ENCODE assay signal across 26 cellular contexts in the genomic region with DNA sequence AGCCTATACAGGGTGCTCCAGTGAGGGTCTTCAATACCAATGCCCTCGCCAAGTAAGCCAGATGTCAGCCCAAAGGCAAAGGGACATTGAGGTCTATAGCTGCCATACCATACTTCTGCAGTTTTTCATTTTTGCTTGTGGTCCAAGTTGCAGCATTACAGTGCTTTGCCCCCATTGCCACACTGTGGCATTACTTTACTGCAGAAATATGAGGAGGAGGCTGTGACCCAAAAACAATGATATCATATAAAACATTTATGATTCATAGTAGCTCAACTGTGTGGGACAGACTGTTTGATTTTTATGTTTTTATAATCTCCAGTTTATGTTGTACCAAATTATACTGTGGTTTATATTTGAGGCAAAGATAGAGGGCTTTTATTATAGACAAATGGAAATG.
DNase-seq lines count a peak whose midpoint lies in the region; ATAC-seq and TF ChIP-seq lines count a peak whose summit lies in the region.
"Had no signal": no experiment of that assay in that cellular context is flagged by ENCODE, and none has a peak within 500 bp of the region (broad histone marks: within the 10 kb centered on the region; RNA-seq: fewer than 3 reads in every experiment).

No MANE protein-coding gene starts in this region.

- intact Hi-C loops in left colon (cut with DNase I, micrococcal nuclease): no loop called here

- CTCF ChIA-PET in activated CD8-positive, alpha-beta memory T cell treated with anti-CD3 and anti-CD28 coated beads, Interleukin-2, amount 10 ng/mL, durations not matched to agents 7 days and 5 days (lab: Charles Lee): no interaction called here

- no peaks in the 10 kb centered on the region for H3K9me3 Mint-ChIP-seq in activated CD8-positive, alpha-beta memory T cell treated with anti-CD3 and anti-CD28 coated beads, Interleukin-2, amount 10 ng/mL, durations not matched to agents 7 days and 5 days (ENCODE audit: low read depth)
- H3K9me3 Mint-ChIP-seq: activated CD4-positive, alpha-beta memory T cell treated with anti-CD3 and anti-CD28 coated beads, Interleukin-2, amount 10 ng/mL, durations not matched to agents 7 days and 5 days; activated T-helper 17 cell treated with anti-CD3 and anti-CD28 coated beads, Interleukin-2, amount 50 U/mL, for 72 hours; CD4-positive, alpha-beta T cell; immature natural killer cell; natural killer cell treated with Interleukin-12 subunit alpha and Interleukin-12 subunit beta and Interleukin-15 and Interleukin-18, amount 100 ng/mL, for 72 hours; T-helper 2 cell treated with Interferon-gamma antibody and Interleukin-4, amounts not matched to agents 5 μg/mL and 100 μg/mL, for 36 hours had no signal

- no peak for TF ChIP-seq CTCF in AG09309 (IDR thresholded peaks at IDR 0.05; ENCODE audit: control insufficient read depth, insufficient read depth, low read depth, low read length, missing control alignments)

- H3K27ac Mint-ChIP-seq in activated CD8-positive, alpha-beta memory T cell treated with anti-CD3 and anti-CD28 coated beads, Interleukin-2, amount 10 ng/mL, durations not matched to agents 7 days and 5 days: no peak overlapping the region
- H3K27ac Mint-ChIP-seq: activated CD4-positive, alpha-beta memory T cell treated with anti-CD3 and anti-CD28 coated beads, Interleukin-2, amount 10 ng/mL, durations not matched to agents 7 days and 5 days; activated T-helper 17 cell treated with anti-CD3 and anti-CD28 coated beads, Interleukin-2, amount 50 U/mL, for 72 hours; CD4-positive, alpha-beta T cell; immature natural killer cell; natural killer cell treated with Interleukin-12 subunit alpha and Interleukin-12 subunit beta and Interleukin-15 and Interleukin-18, amount 100 ng/mL, for 72 hours; T-helper 2 cell treated with Interferon-gamma antibody and Interleukin-4, amounts not matched to agents 5 μg/mL and 100 μg/mL, for 36 hours had no signal

- no peak overlapping the region for H3K4me3 Mint-ChIP-seq in activated CD8-positive, alpha-beta memory T cell treated with anti-CD3 and anti-CD28 coated beads, Interleukin-2, amount 10 ng/mL, durations not matched to agents 7 days and 5 days
- H3K4me3 Mint-ChIP-seq: activated CD4-positive, alpha-beta memory T cell treated with anti-CD3 and anti-CD28 coated beads, Interleukin-2, amount 10 ng/mL, durations not matched to agents 7 days and 5 days; activated T-helper 17 cell treated with anti-CD3 and anti-CD28 coated beads, Interleukin-2, amount 50 U/mL, for 72 hours; CD4-positive, alpha-beta T cell; immature natural killer cell; natural killer cell treated with Interleukin-12 subunit alpha and Interleukin-12 subunit beta and Interleukin-15 and Interleukin-18, amount 100 ng/mL, for 72 hours; T-helper 2 cell treated with Interferon-gamma antibody and Interleukin-4, amounts not matched to agents 5 μg/mL and 100 μg/mL, for 36 hours had no signal

- DNase-seq in AG09309 (ENCODE audit: low read depth) (peak; percentile 1), NCI-H226 (peak; percentile 16), dedifferentiated amniotic fluid mesenchymal stem cell (ENCODE audit: extremely low spot score) (peak; percentile 75), left colon (no peak), SHP77 treated with DMSO at 0.1 percent for 48 hours (lab: John Stamatoyannopoulos, UW) (no peak), activated T-cell treated with anti-CD3 and anti-CD28 coated beads for 4 hours (no peak)
- DNase-seq in activated CD8-positive, alpha-beta memory T cell treated with anti-CD3 and anti-CD28 coated beads, Interleukin-2, amount 10 ng/mL, durations not matched to agents 7 days and 5 days: no peak
- DNase-seq: activated CD4-positive, alpha-beta memory T cell treated with anti-CD3 and anti-CD28 coated beads, Interleukin-2, amount 10 ng/mL, durations not matched to agents 7 days and 5 days; activated CD4-positive, alpha-beta T cell treated with anti-CD3 and anti-CD28 coated beads for 1 hour; activated CD8-positive, alpha-beta memory T cell treated with anti-CD3 and anti-CD28 coated beads, Interleukin-2, amount 50 U/mL, for 48 hours; activated naive CD4-positive, alpha-beta T cell treated with anti-CD3 and anti-CD28 coated beads, Interleukin-2, amount 50 U/mL, for 16 hours; CD4-positive, alpha-beta T cell; cortex of kidney; immature natural killer cell; mammary epithelial cell; mucosa of descending colon; NCI-H1105; NCI-H1930; NCI-H526; stimulated activated CD4-positive, alpha-beta T cell treated with anti-CD3 and anti-CD28 coated beads, Interleukin-1b, Interleukin-23, amount 100 ng/mL, for 48 hours; stimulated activated naive CD4-positive, alpha-beta T cell treated with Interleukin-2 at 50 U/mL for 16 hours had no signal

- peak; percentile 47 for ATAC-seq in left colon
- ATAC-seq in GM21447 (IDR thresholded peaks at IDR 0.05; ENCODE audit: unreplicated experiment): no peak
- no peak for ATAC-seq in activated CD8-positive, alpha-beta memory T cell treated with anti-CD3 and anti-CD28 coated beads, Interleukin-2, amount 10 ng/mL, durations not matched to agents 7 days and 5 days
- ATAC-seq: activated T-helper 17 cell treated with anti-CD3 and anti-CD28 coated beads, Interleukin-2, amount 50 U/mL, for 72 hours; mucosa of descending colon; natural killer cell treated with Interleukin-12 subunit alpha and Interleukin-12 subunit beta and Interleukin-15 and Interleukin-18, amount 100 ng/mL, for 72 hours; Right ventricle myocardium inferior had no signal

- H3K4me1 Mint-ChIP-seq in activated CD8-positive, alpha-beta memory T cell treated with anti-CD3 and anti-CD28 coated beads, Interleukin-2, amount 10 ng/mL, durations not matched to agents 7 days and 5 days: peaks cover 12% of the 10 kb centered on the region
- H3K4me1 Mint-ChIP-seq: activated T-helper 17 cell treated with anti-CD3 and anti-CD28 coated beads, Interleukin-2, amount 50 U/mL, for 72 hours; immature natural killer cell had no signal

- H3K4me3 ChIP-seq in AG09309 (ENCODE audit: control insufficient read depth, low read depth, low read length): no peak overlapping the region
- H3K4me3 ChIP-seq: mucosa of descending colon had no signal

- H3K27me3 Mint-ChIP-seq in activated CD8-positive, alpha-beta memory T cell treated with anti-CD3 and anti-CD28 coated beads, Interleukin-2, amount 10 ng/mL, durations not matched to agents 7 days and 5 days: no peaks in the 10 kb centered on the region
- H3K27me3 Mint-ChIP-seq: activated CD4-positive, alpha-beta memory T cell treated with anti-CD3 and anti-CD28 coated beads, Interleukin-2, amount 10 ng/mL, durations not matched to agents 7 days and 5 days; activated T-helper 17 cell treated with anti-CD3 and anti-CD28 coated beads, Interleukin-2, amount 50 U/mL, for 72 hours; CD4-positive, alpha-beta T cell; natural killer cell treated with Interleukin-12 subunit alpha and Interleukin-12 subunit beta and Interleukin-15 and Interleukin-18, amount 100 ng/mL, for 72 hours had no signal

- H3K36me3 Mint-ChIP-seq in activated CD8-positive, alpha-beta memory T cell treated with anti-CD3 and anti-CD28 coated beads, Interleukin-2, amount 10 ng/mL, durations not matched to agents 7 days and 5 days: peaks cover 13% of the 10 kb centered on the region
- H3K36me3 Mint-ChIP-seq: natural killer cell treated with Interleukin-12 subunit alpha and Interleukin-12 subunit beta and Interleukin-15 and Interleukin-18, amount 100 ng/mL, for 72 hours had no signal

Comparison
In these comparisons a context has a peak if more than half of its experiments do, and no peak if none do; other contexts are left out.
1. DNase-seq: peak in AG09309 (single experiment), NCI-H226 (single experiment) and dedifferentiated amniotic fluid mesenchymal stem cell (single experiment); none in left colon (0 of 2), activated CD8-positive, alpha-beta memory T cell treated with anti-CD3 and anti-CD28 coated beads, Interleukin-2, amount 10 ng/mL, durations not matched to agents 7 days and 5 days (single experiment), SHP77 treated with DMSO at 0.1 percent for 48 hours (single experiment) and activated T-cell treated with anti-CD3 and anti-CD28 coated beads for 4 hours (single experiment).